ENCODE assay signal across 27 cellular contexts in the genomic region with DNA sequence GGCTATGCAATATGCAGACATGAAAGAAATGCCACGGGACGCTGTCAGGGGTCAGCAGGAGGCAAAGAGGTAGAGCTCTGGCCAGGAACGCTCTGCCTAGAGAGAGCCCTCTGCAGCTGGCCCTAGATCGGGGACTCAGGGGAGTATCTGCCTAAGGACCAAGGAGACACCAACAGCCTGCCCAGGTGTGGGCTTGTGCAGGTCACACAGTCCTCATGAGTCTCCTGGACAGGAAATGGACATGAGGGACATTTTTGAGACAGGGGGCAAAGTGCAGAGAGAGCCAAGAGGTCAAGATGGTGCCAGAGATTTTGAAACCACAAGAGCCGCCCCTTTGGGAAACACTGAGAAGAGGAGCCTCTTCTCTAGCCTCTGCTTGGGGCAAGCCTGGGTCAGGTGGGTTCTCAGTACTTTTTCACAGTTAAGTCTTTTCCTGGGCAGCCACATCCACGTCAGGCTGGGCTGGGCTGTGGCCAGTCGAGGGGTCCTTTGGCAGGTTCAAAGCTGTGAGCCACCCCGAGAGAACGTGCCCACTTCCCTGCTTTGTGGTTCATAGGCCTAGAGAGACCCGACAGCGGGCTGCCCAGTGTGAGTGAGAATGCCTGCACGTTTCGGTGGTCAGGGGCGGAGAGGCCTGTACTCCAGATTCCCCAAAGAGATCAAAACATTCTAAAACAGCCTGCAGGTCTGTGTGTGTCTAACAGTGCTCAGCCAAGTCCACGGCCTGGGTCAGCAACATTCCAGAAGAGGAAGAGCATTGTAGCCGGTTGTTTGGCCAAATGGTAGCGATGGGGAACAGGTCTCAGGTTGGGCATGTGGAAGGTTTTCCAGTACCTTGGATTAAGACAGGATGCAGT.
"Had no signal": no experiment of that assay in that cellular context is flagged by ENCODE, and none has a peak within 500 bp of the region (broad histone marks: within the 10 kb centered on the region; RNA-seq: fewer than 3 reads in every experiment).

No MANE protein-coding gene starts in this region.

- H3K4me1 ChIP-seq: colonic mucosa, esophagus squamous epithelium, prostate gland, sigmoid colon, testis, tibial artery, upper lobe of left lung, uterus had no signal

- FAIRE-seq: endometrium, kidney had no signal

- H3K36me3 Mint-ChIP-seq: stimulated activated memory B cell treated with anti-CD40 and anti-IgM and Interleukin-4, amounts not matched to agents 10 μg/mL and 1 μg/mL and 100 μg/mL, for 72 hours had no signal

- ATAC-seq: left lobe of liver; right cardiac atrium; stimulated activated memory B cell treated with anti-CD40 and anti-IgM and Interleukin-4, amounts not matched to agents 10 μg/mL and 1 μg/mL and 100 μg/mL, for 72 hours; stimulated activated naive CD8-positive, alpha-beta T cell treated with anti-CD3 and anti-CD28 coated beads, Interleukin-15, Interleukin-2, amounts not matched to agents 100 U/mL and 50 U/mL, for 24 hours had no signal

- DNase-seq: colonic mucosa; effector CD8-positive, alpha-beta T cell; erythroblast; esophagus squamous epithelium; foreskin melanocyte; glutamatergic neuron; hypothalamus; kidney; nephron progenitor cell; nucleus accumbens; right cardiac atrium; sigmoid colon; stimulated activated CD4-positive, alpha-beta T cell treated with anti-CD3 and anti-CD28 coated beads, Interleukin-2, amount 100 ng/mL, for 24 hours; stimulated activated CD4-positive, alpha-beta T cell treated with anti-CD3 and anti-CD28 coated beads, Interleukin-4, amount 100 ng/mL, for 24 hours; stimulated activated naive CD8-positive, alpha-beta T cell treated with anti-CD3 and anti-CD28 coated beads, Interleukin-15, Interleukin-2, amounts not matched to agents 100 U/mL and 50 U/mL, for 24 hours; substantia nigra; testis; uterus had no signal

- H3K27me3 Mint-ChIP-seq: dendritic cell treated with granulocyte-macrophage colony-stimulating factor and Interleukin-4, amounts not matched to agents 40 ng/mL and 50 ng/mL, for 4 days; memory B cell; stimulated activated memory B cell treated with anti-CD40 and anti-IgM and Interleukin-4, amounts not matched to agents 10 μg/mL and 1 μg/mL and 100 μg/mL, for 72 hours had no signal

- H3K27me3 ChIP-seq: colonic mucosa, esophagus squamous epithelium, sigmoid colon, testis, tibial artery, upper lobe of left lung, uterus had no signal

- H3K4me3 ChIP-seq: colonic mucosa, esophagus squamous epithelium, lung, prostate gland, sigmoid colon, testis, tibial artery, upper lobe of left lung, uterus had no signal

- H3K27ac Mint-ChIP-seq: dendritic cell treated with granulocyte-macrophage colony-stimulating factor and Interleukin-4, amounts not matched to agents 40 ng/mL and 50 ng/mL, for 4 days; memory B cell; nephron progenitor cell; stimulated activated memory B cell treated with anti-CD40 and anti-IgM and Interleukin-4, amounts not matched to agents 10 μg/mL and 1 μg/mL and 100 μg/mL, for 72 hours had no signal

- H3K36me3 ChIP-seq: colonic mucosa, prostate gland, upper lobe of left lung, uterus had no signal

- H3K4me1 Mint-ChIP-seq: memory B cell; nephron progenitor cell; stimulated activated memory B cell treated with anti-CD40 and anti-IgM and Interleukin-4, amounts not matched to agents 10 μg/mL and 1 μg/mL and 100 μg/mL, for 72 hours had no signal

- H3K9me3 ChIP-seq: colonic mucosa, esophagus squamous epithelium, prostate gland, sigmoid colon, testis, tibial artery, upper lobe of left lung, uterus had no signal

- H3K27ac ChIP-seq: colonic mucosa, esophagus squamous epithelium, prostate gland, sigmoid colon, testis, tibial artery, upper lobe of left lung, uterus had no signal

- H3K4me3 Mint-ChIP-seq: dendritic cell treated with granulocyte-macrophage colony-stimulating factor and Interleukin-4, amounts not matched to agents 40 ng/mL and 50 ng/mL, for 4 days; memory B cell; nephron progenitor cell; stimulated activated memory B cell treated with anti-CD40 and anti-IgM and Interleukin-4, amounts not matched to agents 10 μg/mL and 1 μg/mL and 100 μg/mL, for 72 hours had no signal

- H3K9me3 Mint-ChIP-seq: dendritic cell treated with granulocyte-macrophage colony-stimulating factor and Interleukin-4, amounts not matched to agents 40 ng/mL and 50 ng/mL, for 4 days; memory B cell; nephron progenitor cell; stimulated activated memory B cell treated with anti-CD40 and anti-IgM and Interleukin-4, amounts not matched to agents 10 μg/mL and 1 μg/mL and 100 μg/mL, for 72 hours had no signal
